In genomic region chr6:44234101-44235090, GRCh38 we compare ENCODE assay signal across 1 cellular context.
TF ChIP-seq lines count a peak whose summit lies in the region.

No MANE protein-coding gene starts in this region.

TF ChIP-seq in HepG2, 621 proteins besides CTCF, POLR2A, EP300 and RAD21 (continued from another document and continues in another):
- TF ChIP-seq ZNF318 (CRISPR knock-in tag; IDR thresholded peaks at IDR 0.05) (no peak), KMT2A (CRISPR knock-in tag; IDR thresholded peaks at IDR 0.05) (no peak; the same call in 1 of the 2 replicates), NRL (CRISPR knock-in tag; IDR thresholded peaks at IDR 0.05; ENCODE audit: borderline replicate concordance) (no peak; the same call in 1 of the 2 replicates), ZNF577 (CRISPR knock-in tag; IDR thresholded peaks at IDR 0.05; ENCODE audit: borderline replicate concordance, low read depth) (no peak), MXD3 (CRISPR knock-in tag; IDR thresholded peaks at IDR 0.05) (no peak), BCL3 (CRISPR knock-in tag; IDR thresholded peaks at IDR 0.05) (no peak), TAF15 (IDR thresholded peaks at IDR 0.05; ENCODE audit: low read depth, low read length, poor library complexity, severe bottlenecking) (no peak), FOXK1 (CRISPR knock-in tag; IDR thresholded peaks at IDR 0.05; ENCODE audit: borderline replicate concordance, low read depth) (peak; percentile 51; the same call in 1 of the 2 replicates), TGIF2 (CRISPR knock-in tag; IDR thresholded peaks at IDR 0.05) (0 out of 2 replicates have a peak, but pooled peaks have one; percentile 57), TBX2 (CRISPR knock-in tag; IDR thresholded peaks at IDR 0.05; ENCODE audit: borderline replicate concordance) (peak; percentile 55; the same call in 1 of the 2 replicates), ARNTL (CRISPR knock-in tag; IDR thresholded peaks at IDR 0.05) (no peak), ELK4 (CRISPR knock-in tag; IDR thresholded peaks at IDR 0.05; ENCODE audit: borderline replicate concordance) (no peak), FOXP1 (IDR thresholded peaks at IDR 0.05) (no peak), FOXP1 (CRISPR knock-in tag; IDR thresholded peaks at IDR 0.05) (no peak), ZUFSP (CRISPR knock-in tag; IDR thresholded peaks at IDR 0.05; ENCODE audit: borderline replicate concordance) (no peak), ZNF646 (CRISPR knock-in tag; IDR thresholded peaks at IDR 0.05) (no peak), MNT (IDR thresholded peaks at IDR 0.05) (no peak), GRHL1 (CRISPR knock-in tag; conservative IDR thresholded peaks at IDR 0.05) (no peak), FOXP4 (CRISPR knock-in tag; IDR thresholded peaks at IDR 0.05) (0 out of 2 replicates have a peak, but pooled peaks have one; percentile 46), ZNF446 (CRISPR knock-in tag; IDR thresholded peaks at IDR 0.05) (no peak), JARID2 (CRISPR knock-in tag; IDR thresholded peaks at IDR 0.05; ENCODE audit: insufficient replicate concordance) (no peak), RAD51 (IDR thresholded peaks at IDR 0.05; ENCODE audit: borderline replicate concordance) (no peak), POGZ (CRISPR knock-in tag; IDR thresholded peaks at IDR 0.05) (no peak), NFE2 (CRISPR knock-in tag; IDR thresholded peaks at IDR 0.05) (no peak), SALL2 (CRISPR knock-in tag; IDR thresholded peaks at IDR 0.05) (peak; percentile 59; the same call in 1 of the 2 replicates), YY1 (IDR thresholded peaks at IDR 0.05; ENCODE audit: insufficient read depth, insufficient replicate concordance, low read depth, low read length) (peak; percentile 53), SAFB2 (CRISPR knock-in tag; IDR thresholded peaks at IDR 0.05; ENCODE audit: borderline replicate concordance, low read depth) (no peak; the same call in 1 of the 2 replicates), NFKB2 (CRISPR knock-in tag; IDR thresholded peaks at IDR 0.05; ENCODE audit: borderline replicate concordance) (peak; percentile 63; the same call in 1 of the 2 replicates)
